Comparison of ENCODE assay signal across 9 cellular contexts in genomic region chr6:84422380-84422968, GRCh38.
DNase-seq lines count a peak whose midpoint lies in the region; ATAC-seq and TF ChIP-seq lines count a peak whose summit lies in the region.
"Had no signal": no experiment of that assay in that cellular context is flagged by ENCODE, and none has a peak within 500 bp of the region (broad histone marks: within the 10 kb centered on the region; RNA-seq: fewer than 3 reads in every experiment).

No MANE protein-coding gene starts in this region.

- no peaks in the 10 kb centered on the region for H4K20me1 ChIP-seq in PC-9 (ENCODE audit: insufficient read depth)

- no peak overlapping the region for H3K27ac ChIP-seq in PC-9

- no peak overlapping the region for H3K27ac Mint-ChIP-seq in activated CD4-positive, alpha-beta T cell treated with anti-CD3 and anti-CD28 coated beads, Interleukin-2, amount 10 ng/mL, durations not matched to agents 7 days and 5 days
- H3K27ac Mint-ChIP-seq in nephron progenitor cell, result no peak overlapping the region
- H3K27ac Mint-ChIP-seq in natural killer cell treated with Interleukin-12 subunit alpha and Interleukin-12 subunit beta and Interleukin-15 and Interleukin-18, amount 100 ng/mL, for 72 hours, result no peak overlapping the region

- H3K27me3 ChIP-seq in PC-9 (ENCODE audit: insufficient read depth, low read depth), result no peaks in the 10 kb centered on the region

- H3K4me1 Mint-ChIP-seq in activated CD4-positive, alpha-beta T cell treated with anti-CD3 and anti-CD28 coated beads, Interleukin-2, amount 10 ng/mL, durations not matched to agents 7 days and 5 days, result no peaks in the 10 kb centered on the region
- H3K4me1 Mint-ChIP-seq in nephron progenitor cell, result peaks cover 59% of the 10 kb centered on the region
- no peaks in the 10 kb centered on the region for H3K4me1 Mint-ChIP-seq in natural killer cell treated with Interleukin-12 subunit alpha and Interleukin-12 subunit beta and Interleukin-15 and Interleukin-18, amount 100 ng/mL, for 72 hours (ENCODE audit: low read depth in 2 of 2)
- H3K4me1 Mint-ChIP-seq: central memory CD8-positive, alpha-beta T cell had no signal

- DNase-seq in activated CD4-positive, alpha-beta T cell treated with anti-CD3 and anti-CD28 coated beads, Interleukin-2, amount 10 ng/mL, durations not matched to agents 7 days and 5 days, result peak; percentile 9
- DNase-seq in activated CD4-positive, alpha-beta T cell treated with anti-CD3 and anti-CD28 coated beads, Interleukin-2, amount 50 U/mL, for 4 hours, result no peak
- DNase-seq in PC-9 (no peak), nephron progenitor cell (peak; percentile 85), activated gamma-delta T cell treated with Interleukin-2 at 50 U/mL for 16 hours (no peak)
- no peak for DNase-seq in natural killer cell treated with Interleukin-12 subunit alpha and Interleukin-12 subunit beta and Interleukin-15 and Interleukin-18, amount 100 ng/mL, for 72 hours (ENCODE audit: low spot score)

- no peaks in the 10 kb centered on the region for H3K9me3 Mint-ChIP-seq in activated CD4-positive, alpha-beta T cell treated with anti-CD3 and anti-CD28 coated beads, Interleukin-2, amount 10 ng/mL, durations not matched to agents 7 days and 5 days
- H3K9me3 Mint-ChIP-seq in nephron progenitor cell, result no peaks in the 10 kb centered on the region
- peaks cover 2% of the 10 kb centered on the region for H3K9me3 Mint-ChIP-seq in natural killer cell treated with Interleukin-12 subunit alpha and Interleukin-12 subunit beta and Interleukin-15 and Interleukin-18, amount 100 ng/mL, for 72 hours
- H3K9me3 Mint-ChIP-seq: central memory CD8-positive, alpha-beta T cell had no signal

- H3K9me2 ChIP-seq in PC-9 (ENCODE audit: insufficient read depth), result no peaks in the 10 kb centered on the region

- POLR2A ChIA-PET in activated CD4-positive, alpha-beta T cell treated with anti-CD3 and anti-CD28 coated beads, Interleukin-2, amount 10 ng/mL, durations not matched to agents 7 days and 5 days (lab: Charles Lee), result no interaction called here
- POLR2A ChIA-PET in PC-9 (lab: Charles Lee; ENCODE audit: unreplicated experiment), result no interaction called here

- intact Hi-C loops in PC-9 (cut with micrococcal nuclease; ENCODE audit: unreplicated experiment), result loop anchor here (2.0 kb wide), 1 partner anchor 900 kb away; no protein-coding TSS in a partner anchor

- peak; percentile 56 for ATAC-seq in HG02884 (IDR thresholded peaks at IDR 0.05; ENCODE audit: unreplicated experiment)
- ATAC-seq in esophagus mucosa, result peak; percentile 48
- no peak for ATAC-seq in natural killer cell treated with Interleukin-12 subunit alpha and Interleukin-12 subunit beta and Interleukin-15 and Interleukin-18, amount 100 ng/mL, for 72 hours

- H3K4me3 Mint-ChIP-seq in activated CD4-positive, alpha-beta T cell treated with anti-CD3 and anti-CD28 coated beads, Interleukin-2, amount 10 ng/mL, durations not matched to agents 7 days and 5 days, result no peak overlapping the region
- no peak overlapping the region for H3K4me3 Mint-ChIP-seq in nephron progenitor cell
- no peak overlapping the region for H3K4me3 Mint-ChIP-seq in natural killer cell treated with Interleukin-12 subunit alpha and Interleukin-12 subunit beta and Interleukin-15 and Interleukin-18, amount 100 ng/mL, for 72 hours
- H3K4me3 Mint-ChIP-seq: central memory CD8-positive, alpha-beta T cell had no signal

- no peaks in the 10 kb centered on the region for H3K4me1 ChIP-seq in PC-9 (replicated peaks; ENCODE audit: insufficient read depth)

- no peaks in the 10 kb centered on the region for H3K79me2 ChIP-seq in PC-9 (ENCODE audit: low read depth)

- H3K36me3 Mint-ChIP-seq in activated CD4-positive, alpha-beta T cell treated with anti-CD3 and anti-CD28 coated beads, Interleukin-2, amount 10 ng/mL, durations not matched to agents 7 days and 5 days (ENCODE audit: low read depth), result no peaks in the 10 kb centered on the region
- H3K36me3 Mint-ChIP-seq in nephron progenitor cell (ENCODE audit: low read depth), result no peaks in the 10 kb centered on the region
- no peaks in the 10 kb centered on the region for H3K36me3 Mint-ChIP-seq in natural killer cell treated with Interleukin-12 subunit alpha and Interleukin-12 subunit beta and Interleukin-15 and Interleukin-18, amount 100 ng/mL, for 72 hours

- no peak overlapping the region for H3K4me2 ChIP-seq in PC-9

- CTCF ChIA-PET in activated CD4-positive, alpha-beta T cell treated with anti-CD3 and anti-CD28 coated beads, Interleukin-2, amount 10 ng/mL, durations not matched to agents 7 days and 5 days (lab: Charles Lee), result no interaction called here
- CTCF ChIA-PET in PC-9 (lab: Charles Lee), result interaction anchor here (0.6 kb wide), 1 partner anchor 1832 kb away, joined by 3 read pairs; no protein-coding TSS in a partner anchor

- peaks cover 9% of the 10 kb centered on the region for H3K27me3 Mint-ChIP-seq in activated CD4-positive, alpha-beta T cell treated with anti-CD3 and anti-CD28 coated beads, Interleukin-2, amount 10 ng/mL, durations not matched to agents 7 days and 5 days
- H3K27me3 Mint-ChIP-seq in nephron progenitor cell (ENCODE audit: low read depth, poor library complexity), result peaks cover 3% of the 10 kb centered on the region
- peaks cover 0 to 5% of the 10 kb centered on the region in 2 donors for H3K27me3 Mint-ChIP-seq in natural killer cell treated with Interleukin-12 subunit alpha and Interleukin-12 subunit beta and Interleukin-15 and Interleukin-18, amount 100 ng/mL, for 72 hours
- H3K27me3 Mint-ChIP-seq: central memory CD8-positive, alpha-beta T cell had no signal

- H3F3A ChIP-seq in PC-9 (ENCODE audit: insufficient read depth, low read depth), result no peaks in the 10 kb centered on the region

- TF ChIP-seq CTCF in PC-9 (conservative IDR thresholded peaks at IDR 0.05) (peak; percentile 30; the same call in 1 of the 2 replicates), nephron progenitor cell (IDR thresholded peaks at IDR 0.05) (peak; percentile 96)

- BruUV-seq in PC-9 (replicated peaks; lab: Mats Ljungman, UMichigan), result no TSS peak

- H3K9me3 ChIP-seq in PC-9 (ENCODE audit: insufficient read depth, low read depth), result no peaks in the 10 kb centered on the region

- H3K4me3 ChIP-seq in PC-9, result no peak overlapping the region

- no peak overlapping the region for H2AFZ ChIP-seq in PC-9

- H3K36me3 ChIP-seq in PC-9 (ENCODE audit: low read depth), result no peaks in the 10 kb centered on the region

Comparison
In these comparisons a context has a peak if more than half of its experiments do, and no peak if none do; other contexts are left out.
1. DNase-seq: peak in activated CD4-positive, alpha-beta T cell treated with anti-CD3 and anti-CD28 coated beads, Interleukin-2, amount 10 ng/mL, durations not matched to agents 7 days and 5 days (single experiment) and nephron progenitor cell (single experiment); none in activated CD4-positive, alpha-beta T cell treated with anti-CD3 and anti-CD28 coated beads, Interleukin-2, amount 50 U/mL, for 4 hours (0 of 2), PC-9 (0 of 2), activated gamma-delta T cell treated with Interleukin-2 at 50 U/mL for 16 hours (single experiment) and natural killer cell treated with Interleukin-12 subunit alpha and Interleukin-12 subunit beta and Interleukin-15 and Interleukin-18, amount 100 ng/mL, for 72 hours (single experiment).
2. ATAC-seq: peak in HG02884 (single experiment) and esophagus mucosa (single experiment); none in natural killer cell treated with Interleukin-12 subunit alpha and Interleukin-12 subunit beta and Interleukin-15 and Interleukin-18, amount 100 ng/mL, for 72 hours (0 of 2).